ENCODE assay signal across 19 cellular contexts in genomic region chr3:19229086-19229485, GRCh38.
A peak's percentile ranks its signal among the peaks of the same experiment; 100 is the strongest.
DNase-seq lines count a peak whose midpoint lies in the region; ATAC-seq and TF ChIP-seq lines count a peak whose summit lies in the region.
"Had no signal": no experiment of that assay in that cellular context is flagged by ENCODE, and none has a peak within 500 bp of the region (broad histone marks: within the 10 kb centered on the region; RNA-seq: fewer than 3 reads in every experiment).

No MANE protein-coding gene starts in this region.

- peak overlapping the region in 7 of 8 donors; percentile 42 to 86 (median 79) for H3K4me3 Mint-ChIP-seq in naive B cell
- H3K4me3 Mint-ChIP-seq: activated naive CD4-positive, alpha-beta T cell treated with anti-CD3 and anti-CD28 coated beads for 36 hours; activated T-cell treated with anti-CD3 and anti-CD28 coated beads, Interleukin-2, amount 50 U/mL, for 24 hours had no signal

- no peaks in the 10 kb centered on the region for H3K27me3 Mint-ChIP-seq in naive B cell

- peak; percentile 2 for DNase-seq in DMS53 (lab: John Stamatoyannopoulos, UW)
- no peak for DNase-seq in DMS53 treated with DMSO at 0.1 percent for 48 hours (lab: John Stamatoyannopoulos, UW; ENCODE audit: unreplicated experiment)
- DNase-seq in OCI-M1 (lab: John Stamatoyannopoulos, UW): peak; percentile 4
- DNase-seq in naive B cell: no peak
- no peak for DNase-seq in lower leg skin (ENCODE audit: low spot score in 2 of 2)
- no peak for DNase-seq in activated CD4-positive, CD25-positive, alpha-beta regulatory T cell treated with anti-CD3 and anti-CD28 coated beads, Interleukin-2, amount 50 U/mL, for 72 hours
- DNase-seq: activated naive CD4-positive, alpha-beta T cell treated with anti-CD3 and anti-CD28 coated beads for 36 hours; activated T-cell treated with anti-CD3 and anti-CD28 coated beads, Interleukin-2, amount 50 U/mL, for 24 hours; central memory CD4-positive, alpha-beta T cell; foreskin melanocyte; H7; NCI-H1417; NCI-H526; nucleus accumbens; SJCRH30; stimulated activated CD4-positive, alpha-beta T cell treated with anti-CD3 and anti-CD28 coated beads, Interleukin-4, amount 100 ng/mL, for 4 hours; upper lobe of left lung had no signal

- ATAC-seq in GM21515 (IDR thresholded peaks at IDR 0.05; ENCODE audit: unreplicated experiment) (peak; percentile 31), naive B cell (ENCODE audit: low read depth in 2 of 2) (no peak), HG02981 (IDR thresholded peaks at IDR 0.05; ENCODE audit: unreplicated experiment) (no peak)

- H3K4me1 Mint-ChIP-seq in naive B cell: peaks cover 19 to 32% (median 30%) of the 10 kb centered on the region in 3 donors

- no peak overlapping the region for H3K4me3 ChIP-seq in lower leg skin (ENCODE audit: low read depth, poor library complexity, severe bottlenecking)
- H3K4me3 ChIP-seq: SJCRH30, upper lobe of left lung had no signal

- no peak for TF ChIP-seq POLR2A in lower leg skin (IDR thresholded peaks at IDR 0.05)

- peaks cover 3 to 17% of the 10 kb centered on the region in 2 donors for H3K36me3 Mint-ChIP-seq in naive B cell

- H3K9me3 Mint-ChIP-seq in naive B cell: peaks cover 4 to 11% (median 7%) of the 10 kb centered on the region in 7 donors
- H3K9me3 Mint-ChIP-seq: activated naive CD4-positive, alpha-beta T cell treated with anti-CD3 and anti-CD28 coated beads for 36 hours; activated T-cell treated with anti-CD3 and anti-CD28 coated beads, Interleukin-2, amount 50 U/mL, for 24 hours had no signal

- intact Hi-C loops in lower leg skin (cut with DNase I; ENCODE audit: low total_unique reads): no loop called here

- 73 to 85% methylated on average over 1 of the region's 1 CpG for WGBS in lower leg skin, 2 donors

- peak overlapping the region; percentile 94 to 99 (median 95) for H3K27ac Mint-ChIP-seq in naive B cell
- H3K27ac Mint-ChIP-seq: activated naive CD4-positive, alpha-beta T cell treated with anti-CD3 and anti-CD28 coated beads for 36 hours; activated T-cell treated with anti-CD3 and anti-CD28 coated beads, Interleukin-2, amount 50 U/mL, for 24 hours had no signal

- TF ChIP-seq CTCF in lower leg skin (IDR thresholded peaks at IDR 0.05): no peak

Comparison
In these comparisons a context has a peak if more than half of its experiments do, and no peak if none do; other contexts are left out.
1. DNase-seq: peak in DMS53 (single experiment) and OCI-M1 (single experiment); none in DMS53 treated with DMSO at 0.1 percent for 48 hours (single experiment), naive B cell (single experiment), lower leg skin (0 of 2) and activated CD4-positive, CD25-positive, alpha-beta regulatory T cell treated with anti-CD3 and anti-CD28 coated beads, Interleukin-2, amount 50 U/mL, for 72 hours (single experiment).